34 cellular contexts compared by ENCODE assay signal in genomic region chr9:91744114-91744513, GRCh38.
"Had no signal": no experiment of that assay in that cellular context is flagged by ENCODE, and none has a peak within 500 bp of the region (broad histone marks: within the 10 kb centered on the region; RNA-seq: fewer than 3 reads in every experiment).

No MANE protein-coding gene starts in this region.

- ATAC-seq: activated naive CD4-positive, alpha-beta T cell treated with anti-CD3 and anti-CD28 coated beads, Interleukin-2, amount 50 U/mL, for 72 hours; activated naive CD8-positive, alpha-beta T cell treated with anti-CD3 and anti-CD28 coated beads, Interleukin-2, amount 50 U/mL, for 24 hours; activated T-cell treated with anti-CD3 and anti-CD28 coated beads, Interleukin-2, amount 50 U/mL, for 4 hours; activated T-cell treated with anti-CD3 and anti-CD28 coated beads, Interleukin-2, amount 50 U/mL, for 72 hours; activated T-helper 17 cell treated with anti-CD3 and anti-CD28 coated beads, Interleukin-2, amount 50 U/mL, for 72 hours; body of pancreas had no signal

- H3K4me3 ChIP-seq: adrenal gland, ascending aorta, body of pancreas, breast epithelium, cardiac muscle cell had no signal

- H3K4me1 ChIP-seq: adrenal gland, ascending aorta, body of pancreas, breast epithelium had no signal

- FAIRE-seq: astrocyte, bronchial epithelial cell had no signal

- H3K27me3 ChIP-seq: adrenal gland, ascending aorta, body of pancreas, brain microvascular endothelial cell, breast epithelium, cardiac muscle cell had no signal

- H3K9me3 ChIP-seq: adrenal gland, ascending aorta, body of pancreas, breast epithelium had no signal

- H3K27ac ChIP-seq: adrenal gland, ascending aorta, body of pancreas, brain microvascular endothelial cell, breast epithelium, cardiac muscle cell had no signal

- DNase-seq: activated effector memory CD4-positive, alpha-beta T cell treated with anti-CD3 and anti-CD28 coated beads, Interleukin-2, amount 50 U/mL, for 16 hours; activated effector memory CD4-positive, alpha-beta T cell treated with Interleukin-2 at 50 U/mL for 16 hours; activated gamma-delta T cell; activated gamma-delta T cell treated with Interleukin-2 at 50 U/mL for 16 hours; activated naive CD4-positive, alpha-beta T cell; activated naive CD4-positive, alpha-beta T cell treated with anti-CD3 and anti-CD28 coated beads for 36 hours; activated naive CD4-positive, alpha-beta T cell treated with anti-CD3 and anti-CD28 coated beads, Interleukin-2, amount 10 ng/mL, durations not matched to agents 7 days and 5 days; activated naive CD4-positive, alpha-beta T cell treated with anti-CD3 and anti-CD28 coated beads, Interleukin-2, amount 50 U/mL, for 16 hours; activated naive CD4-positive, alpha-beta T cell treated with Interleukin-2 at 50 U/mL for 16 hours; activated naive CD8-positive, alpha-beta T cell treated with anti-CD3 and anti-CD28 coated beads for 36 hours; activated naive CD8-positive, alpha-beta T cell treated with anti-CD3 and anti-CD28 coated beads, Interleukin-2, amount 10 ng/mL, durations not matched to agents 7 days and 5 days; activated naive CD8-positive, alpha-beta T cell treated with anti-CD3 and anti-CD28 coated beads, Interleukin-2, amount 50 U/mL, for 24 hours; activated T-cell treated with anti-CD3 and anti-CD28 coated beads, Interleukin-2, amount 50 U/mL, for 1 hour; activated T-cell treated with anti-CD3 and anti-CD28 coated beads, Interleukin-2, amount 50 U/mL, for 24 hours; activated T-cell treated with anti-CD3 and anti-CD28 coated beads, Interleukin-2, amount 50 U/mL, for 4 hours; activated T-cell treated with anti-CD3 and anti-CD28 coated beads, Interleukin-2, amount 50 U/mL, for 48 hours; activated T-cell treated with anti-CD3 and anti-CD28 coated beads, Interleukin-2, amount 50 U/mL, for 72 hours; adrenal gland; amniotic stem cell; amygdala; anterior cingulate cortex; aorta; body of pancreas; brain microvascular endothelial cell; caudate nucleus; central memory CD4-positive, alpha-beta T cell; cerebellar nuclear complex had no signal

- H3K36me3 ChIP-seq: adrenal gland, ascending aorta, brain microvascular endothelial cell, breast epithelium, cardiac muscle cell had no signal
